Comparison of ENCODE assay signal across 37 cellular contexts in the genomic region with DNA sequence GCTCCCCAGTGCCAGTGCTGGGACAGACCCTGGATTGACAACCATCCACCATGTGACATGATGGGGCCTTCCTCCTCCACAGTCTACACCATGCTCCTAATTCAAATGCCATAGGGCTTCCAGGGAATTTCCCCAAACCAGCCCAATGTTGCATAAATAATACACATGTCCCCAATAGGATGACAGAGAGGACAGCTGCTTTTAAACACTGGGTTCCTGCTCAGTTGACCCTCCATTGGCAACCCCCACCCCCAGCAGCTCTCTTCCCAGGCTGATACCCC. TPM values are rescaled to one million over a fixed set of nuclear protein-coding genes. Genes with fewer than 3 reads are reported as not detected.
"Had no signal": no experiment of that assay in that cellular context is flagged by ENCODE, and none has a peak within 500 bp of the region (broad histone marks: within the 10 kb centered on the region; RNA-seq: fewer than 3 reads in every experiment).

No MANE protein-coding gene starts in this region.

- H3K4me3 ChIP-seq: PC-9 had no signal

- DNase-seq: activated CD4-positive, alpha-beta T cell treated with anti-CD3 and anti-CD28 coated beads for 1 hour; activated CD4-positive, alpha-beta T cell treated with anti-CD3 and anti-CD28 coated beads for 48 hours; activated CD4-positive, CD25-positive, alpha-beta regulatory T cell; activated CD8-positive, alpha-beta memory T cell treated with anti-CD3 and anti-CD28 coated beads, Interleukin-2, amount 50 U/mL, for 4 hours; activated CD8-positive, alpha-beta T cell treated with anti-CD3 and anti-CD28 coated beads for 36 hours; activated gamma-delta T cell treated with Interleukin-2 at 50 U/mL for 16 hours; activated naive CD4-positive, alpha-beta T cell treated with anti-CD3 and anti-CD28 coated beads for 36 hours; activated T-cell treated with anti-CD3 and anti-CD28 coated beads for 4 hours; activated T-cell treated with anti-CD3 and anti-CD28 coated beads, Interleukin-2, amount 50 U/mL, for 4 hours; amniotic stem cell; brain microvascular endothelial cell; central memory CD4-positive, alpha-beta T cell; MM.1S; MV-4-11; NCI-H1092; NCI-H146; NCI-H187; NCI-H2029 treated with DMSO at 0.1 percent for 48 hours; NCI-H2107; NCI-H2171; NCI-H510A; NCI-H526; NCI-H748 treated with DMSO at 0.1 percent for 48 hours; NK-92 treated with Interleukin-12 subunit alpha and Interleukin-12 subunit beta, amount 100 ng/mL, for 24 hours; PC-9; Right ventricle myocardium superior; SW 1271; T-helper 1 cell; T-helper 2 cell; T-helper 9 cell; WERI-Rb-1 had no signal

- H3K27ac Mint-ChIP-seq: activated CD8-positive, alpha-beta T cell treated with anti-CD3 and anti-CD28 coated beads for 36 hours; activated naive CD4-positive, alpha-beta T cell treated with anti-CD3 and anti-CD28 coated beads for 36 hours; activated naive CD4-positive, alpha-beta T cell treated with anti-CD3 and anti-CD28 coated beads, Interleukin-2, amount 50 U/mL, for 72 hours; activated T-helper 1 cell treated with anti-CD3 and anti-CD28 coated beads, Interleukin-12 subunit alpha, Interleukin-12 subunit beta, Interleukin-2, Interleukin-4 antibody, amounts not matched to agents 30 ng/mL and 10 ng/mL and 1 ng/mL, durations not matched to agents 14 hours and 24 hours and 36 hours had no signal

- H3K4me2 ChIP-seq: KMS-11, PC-9 had no signal

- ATAC-seq: activated CD8-positive, alpha-beta T cell treated with anti-CD3 and anti-CD28 coated beads for 36 hours; activated T-cell treated with anti-CD3 and anti-CD28 coated beads, Interleukin-2, amount 50 U/mL, for 4 hours had no signal

- H3K36me3 ChIP-seq: brain microvascular endothelial cell, WERI-Rb-1 had no signal

- H3K9ac ChIP-seq: KMS-11 had no signal

- H3K27ac ChIP-seq: brain microvascular endothelial cell, KMS-11, PC-9, RWPE1, WERI-Rb-1 had no signal

- H3K9me3 Mint-ChIP-seq: activated CD8-positive, alpha-beta T cell treated with anti-CD3 and anti-CD28 coated beads for 36 hours; activated naive CD4-positive, alpha-beta T cell treated with anti-CD3 and anti-CD28 coated beads for 36 hours; activated naive CD4-positive, alpha-beta T cell treated with anti-CD3 and anti-CD28 coated beads, Interleukin-2, amount 50 U/mL, for 72 hours; activated T-cell treated with anti-CD3 and anti-CD28 coated beads, Interleukin-2, amount 50 U/mL, for 4 hours; activated T-helper 1 cell treated with anti-CD3 and anti-CD28 coated beads, Interleukin-12 subunit alpha, Interleukin-12 subunit beta, Interleukin-2, Interleukin-4 antibody, amounts not matched to agents 30 ng/mL and 10 ng/mL and 1 ng/mL, durations not matched to agents 14 hours and 24 hours and 36 hours had no signal

- H3K4me3 Mint-ChIP-seq: activated CD8-positive, alpha-beta T cell treated with anti-CD3 and anti-CD28 coated beads for 36 hours; activated naive CD4-positive, alpha-beta T cell treated with anti-CD3 and anti-CD28 coated beads for 36 hours; activated T-cell treated with anti-CD3 and anti-CD28 coated beads, Interleukin-2, amount 50 U/mL, for 4 hours; activated T-helper 1 cell treated with anti-CD3 and anti-CD28 coated beads, Interleukin-12 subunit alpha, Interleukin-12 subunit beta, Interleukin-2, Interleukin-4 antibody, amounts not matched to agents 30 ng/mL and 10 ng/mL and 1 ng/mL, durations not matched to agents 14 hours and 24 hours and 36 hours had no signal

- H3K36me3 Mint-ChIP-seq: activated naive CD4-positive, alpha-beta T cell treated with anti-CD3 and anti-CD28 coated beads, Interleukin-2, amount 50 U/mL, for 72 hours had no signal

- H2AFZ ChIP-seq: PC-9 had no signal

RNA-seq across cellular contexts. Expression of gene ATP2B2, which starts 28.3 kb away (rescaled TPM):
- total RNA-seq: activated CD8-positive, alpha-beta T cell treated with anti-CD3 and anti-CD28 coated beads for 36 hours; activated naive CD4-positive, alpha-beta T cell treated with anti-CD3 and anti-CD28 coated beads for 36 hours; activated naive CD4-positive, alpha-beta T cell treated with anti-CD3 and anti-CD28 coated beads, Interleukin-2, amount 50 U/mL, for 72 hours; activated T-helper 1 cell treated with anti-CD3 and anti-CD28 coated beads, Interleukin-12 subunit alpha, Interleukin-12 subunit beta, Interleukin-2, Interleukin-4 antibody, amounts not matched to agents 30 ng/mL and 10 ng/mL and 1 ng/mL, durations not matched to agents 14 hours and 24 hours and 36 hours; LHCN-M2; PC-9; Right ventricle myocardium superior had no signal
- polyA plus RNA-seq: aorta had no signal
